In genomic region chr10:72204724-72205123, GRCh38 we compare ENCODE assay signal across 19 cellular contexts.
"Had no signal": no experiment of that assay in that cellular context is flagged by ENCODE, and none has a peak within 500 bp of the region (broad histone marks: within the 10 kb centered on the region; RNA-seq: fewer than 3 reads in every experiment).

No MANE protein-coding gene starts in this region.

- H3K9me3 ChIP-seq: heart right ventricle, lower lobe of right lung, pancreas, right lobe of liver, thoracic aorta, transverse colon had no signal

- H3K27ac ChIP-seq: coronary artery, lower lobe of right lung, neural progenitor cell, pancreas, right lobe of liver, thoracic aorta, transverse colon had no signal

- ATAC-seq: left lobe of liver; lower lobe of right lung; natural killer cell; pancreas; right lobe of liver; stimulated activated naive B cell treated with anti-CD40 and anti-IgM and Interleukin-4, amounts not matched to agents 10 μg/mL and 1 μg/mL and 100 μg/mL, for 72 hours; stimulated activated naive CD8-positive, alpha-beta T cell treated with anti-CD3 and anti-CD28 coated beads, Interleukin-15, amount 100 ng/mL, for 72 hours had no signal

- H3K4me3 ChIP-seq: coronary artery, heart right ventricle, lower lobe of right lung, neural progenitor cell, pancreas, right lobe of liver, thoracic aorta, transverse colon had no signal

- H3K27me3 ChIP-seq: heart right ventricle, neural progenitor cell, pancreas, right lobe of liver, transverse colon had no signal

- H3K4me1 ChIP-seq: lower lobe of right lung, neural progenitor cell, pancreas, right lobe of liver, transverse colon had no signal

- H3K36me3 ChIP-seq: neural progenitor cell had no signal

- DNase-seq: effector CD4-positive, alpha-beta T cell; endodermal cell; heart right ventricle; hypothalamus; kidney glomerular epithelial cell; lower lobe of right lung; natural killer cell; nucleus accumbens; pancreas; right lobe of liver; stimulated activated CD4-positive, alpha-beta T cell treated with anti-CD3 and anti-CD28 coated beads, Interleukin-2, amount 100 ng/mL, for 24 hours; stimulated activated CD4-positive, alpha-beta T cell treated with anti-CD3 and anti-CD28 coated beads, Interleukin-4, amount 100 ng/mL, for 4 hours; stimulated activated naive B cell treated with anti-CD40 and anti-IgM and Interleukin-4, amounts not matched to agents 10 μg/mL and 1 μg/mL and 100 μg/mL, for 72 hours; stimulated activated naive CD8-positive, alpha-beta T cell treated with anti-CD3 and anti-CD28 coated beads, Interleukin-15, amount 100 ng/mL, for 72 hours; transverse colon had no signal
